Comparison of ENCODE assay signal across 8 cellular contexts in the genomic region with DNA sequence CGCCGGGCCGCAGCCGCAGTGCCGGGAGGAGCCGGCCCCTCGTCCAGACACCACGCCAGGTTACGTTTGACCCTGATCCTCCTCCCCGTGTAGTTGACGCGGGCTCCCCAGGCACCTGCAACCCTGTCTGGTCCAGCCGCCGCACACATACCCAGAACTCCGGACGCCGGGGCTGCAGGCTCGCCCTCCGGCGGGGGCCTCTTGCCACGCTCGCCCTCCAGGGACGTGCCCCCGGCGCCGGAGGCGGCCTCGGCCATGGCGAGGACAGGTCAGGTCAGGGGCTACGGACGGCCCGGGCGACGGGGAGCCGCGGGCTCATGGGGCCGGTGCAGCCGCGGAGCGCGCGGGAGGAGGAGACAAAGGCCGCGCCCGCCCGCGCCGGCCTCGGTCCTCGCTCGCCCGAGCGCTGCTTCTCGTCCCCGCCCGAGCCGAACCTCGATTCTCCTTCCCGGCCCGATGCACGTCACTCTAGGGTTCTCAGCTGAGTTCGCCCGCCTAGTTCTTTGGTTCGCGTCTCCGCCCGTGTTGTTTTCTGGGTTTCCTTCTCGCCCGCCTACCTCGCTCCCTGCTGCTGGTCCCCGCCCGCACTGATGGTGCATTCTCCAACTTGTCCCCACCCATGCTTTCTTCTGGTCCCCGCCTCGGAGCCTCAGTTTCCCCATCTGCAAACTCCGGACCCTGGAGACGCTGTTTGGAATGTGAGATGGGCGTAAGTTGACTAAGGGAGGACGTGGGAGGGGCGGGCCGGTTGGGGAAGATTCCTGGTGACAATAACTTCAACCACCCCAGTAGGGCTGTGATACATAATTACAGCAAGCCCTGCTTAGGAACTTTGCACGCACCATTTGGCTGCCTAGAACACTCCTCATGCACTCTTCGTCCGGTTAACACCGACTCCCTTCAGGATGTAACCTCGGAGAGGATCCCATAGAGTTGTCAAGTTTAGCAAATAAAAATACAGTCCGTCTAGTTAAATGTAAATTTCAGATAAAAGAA. TPM values are rescaled to one million over a fixed set of nuclear protein-coding genes. Genes with fewer than 3 reads are reported as not detected.
A peak's percentile ranks its signal among the peaks of the same experiment; 100 is the strongest.
DNase-seq lines count a peak whose midpoint lies in the region; ATAC-seq and TF ChIP-seq lines count a peak whose summit lies in the region.

A gene with protein sequence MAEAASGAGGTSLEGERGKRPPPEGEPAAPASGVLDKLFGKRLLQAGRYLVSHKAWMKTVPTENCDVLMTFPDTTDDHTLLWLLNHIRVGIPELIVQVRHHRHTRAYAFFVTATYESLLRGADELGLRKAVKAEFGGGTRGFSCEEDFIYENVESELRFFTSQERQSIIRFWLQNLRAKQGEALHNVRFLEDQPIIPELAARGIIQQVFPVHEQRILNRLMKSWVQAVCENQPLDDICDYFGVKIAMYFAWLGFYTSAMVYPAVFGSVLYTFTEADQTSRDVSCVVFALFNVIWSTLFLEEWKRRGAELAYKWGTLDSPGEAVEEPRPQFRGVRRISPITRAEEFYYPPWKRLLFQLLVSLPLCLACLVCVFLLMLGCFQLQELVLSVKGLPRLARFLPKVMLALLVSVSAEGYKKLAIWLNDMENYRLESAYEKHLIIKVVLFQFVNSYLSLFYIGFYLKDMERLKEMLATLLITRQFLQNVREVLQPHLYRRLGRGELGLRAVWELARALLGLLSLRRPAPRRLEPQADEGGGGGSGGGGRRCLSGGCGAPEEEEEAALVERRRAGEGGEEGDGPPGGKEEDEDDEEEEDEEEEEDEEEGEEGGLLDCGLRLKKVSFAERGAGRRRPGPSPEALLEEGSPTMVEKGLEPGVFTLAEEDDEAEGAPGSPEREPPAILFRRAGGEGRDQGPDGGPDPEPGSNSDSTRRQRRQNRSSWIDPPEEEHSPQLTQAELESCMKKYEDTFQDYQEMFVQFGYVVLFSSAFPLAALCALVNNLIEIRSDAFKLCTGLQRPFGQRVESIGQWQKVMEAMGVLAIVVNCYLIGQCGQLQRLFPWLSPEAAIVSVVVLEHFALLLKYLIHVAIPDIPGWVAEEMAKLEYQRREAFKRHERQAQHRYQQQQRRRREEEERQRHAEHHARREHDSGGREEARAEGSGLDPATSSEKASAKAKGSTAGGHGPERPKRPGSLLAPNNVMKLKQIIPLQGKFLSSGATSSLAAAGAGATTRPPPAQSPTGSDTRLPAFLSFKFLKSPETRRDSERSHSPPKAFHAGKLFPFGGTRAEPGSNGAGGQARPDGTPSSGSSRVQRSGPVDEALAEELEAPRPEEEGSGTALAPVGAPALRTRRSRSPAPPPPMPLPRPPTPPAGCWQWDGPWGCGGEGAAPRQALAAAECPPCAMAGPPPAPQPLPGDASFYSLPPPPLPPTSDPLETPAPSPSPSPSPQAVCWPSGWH (minus strand): TSS at position 442 of the 996 bp plus-strand sequence. CDS start 185 bp downstream, at position 257.

- H3K27ac ChIP-seq in A673 (ENCODE audit: low read depth, low read length, poor library complexity, severe bottlenecking): peak within 1 kb of the TSS; percentile 90

- peaks cover 3% of the 10 kb centered on the region for H3K27me3 Mint-ChIP-seq in activated CD8-positive, alpha-beta T cell treated with anti-CD3 and anti-CD28 coated beads, Interleukin-2, amount 10 ng/mL, durations not matched to agents 7 days and 5 days (ENCODE audit: low read depth)

- DNase-seq in A673 (ENCODE audit: low spot score) (peak; percentile 99), HT-29 (ENCODE audit: low spot score) (peak; percentile 94), NK-92 (lab: John Stamatoyannopoulos, UW; ENCODE audit: unreplicated experiment) (peak; percentile 55), lung microvascular endothelial cell (ENCODE audit: low read depth in 2 of 2) (peak; percentile 99)
- DNase-seq in activated CD8-positive, alpha-beta T cell treated with anti-CD3 and anti-CD28 coated beads, Interleukin-2, amount 10 ng/mL, durations not matched to agents 7 days and 5 days: peak; percentile 97
- peak; percentile 86 for DNase-seq in effector CD8-positive, alpha-beta T cell (lab: John Stamatoyannopoulos, UW)
- peak; percentile 87 to 98 (median 93) for DNase-seq in stimulated activated CD4-positive, alpha-beta T cell treated with anti-CD3 and anti-CD28 coated beads, TNF-alpha, amount 100 ng/mL, for 24 hours (ENCODE audit: low read depth in 3 of 3)

- POLR2A ChIA-PET in A673 (lab: Charles Lee; ENCODE audit: low non-redundant PET): interaction anchor here (1.0 kb wide), 1 partner anchor 26 kb away, joined by 4 read pairs; a partner anchor contains a TSS
- POLR2A ChIA-PET in activated CD8-positive, alpha-beta T cell treated with anti-CD3 and anti-CD28 coated beads, Interleukin-2, amount 10 ng/mL, durations not matched to agents 7 days and 5 days (lab: Charles Lee): interaction anchor here (0.8 to 1.5 kb wide), 4 partner anchors 22 to 109 kb away, joined by 3 to 5 read pairs (median 4); a partner anchor contains a TSS

- no peaks in the 10 kb centered on the region for H3K9me3 ChIP-seq in A673 (ENCODE audit: low read depth, low read length, poor library complexity, severe bottlenecking)

- intact Hi-C loops in A673 (cut with micrococcal nuclease; ENCODE audit: unreplicated experiment): no loop called here

- no TSS peak for BruUV-seq in A673 (replicated peaks; lab: Mats Ljungman, UMichigan)

- peaks cover 4% of the 10 kb centered on the region for H3K36me3 ChIP-seq in A673 (ENCODE audit: insufficient read depth, low read length, poor library complexity, severe bottlenecking)

- H3K9me3 Mint-ChIP-seq in activated CD8-positive, alpha-beta T cell treated with anti-CD3 and anti-CD28 coated beads, Interleukin-2, amount 10 ng/mL, durations not matched to agents 7 days and 5 days (ENCODE audit: insufficient read depth): no peaks in the 10 kb centered on the region

- H3K4me3 Mint-ChIP-seq in activated CD8-positive, alpha-beta T cell treated with anti-CD3 and anti-CD28 coated beads, Interleukin-2, amount 10 ng/mL, durations not matched to agents 7 days and 5 days: peak within 1 kb of the TSS; percentile 84

- H3K36me3 Mint-ChIP-seq in activated CD8-positive, alpha-beta T cell treated with anti-CD3 and anti-CD28 coated beads, Interleukin-2, amount 10 ng/mL, durations not matched to agents 7 days and 5 days (ENCODE audit: low read depth): peaks cover 22% of the 10 kb centered on the region

- peak; percentile 59 for ATAC-seq in GM18909 (IDR thresholded peaks at IDR 0.05; ENCODE audit: poor library complexity, unreplicated experiment)
- peak; percentile 62 for ATAC-seq in activated CD8-positive, alpha-beta T cell treated with anti-CD3 and anti-CD28 coated beads, Interleukin-2, amount 10 ng/mL, durations not matched to agents 7 days and 5 days

- CTCF ChIA-PET in A673 (lab: Charles Lee): no interaction called here
- CTCF ChIA-PET in activated CD8-positive, alpha-beta T cell treated with anti-CD3 and anti-CD28 coated beads, Interleukin-2, amount 10 ng/mL, durations not matched to agents 7 days and 5 days (lab: Charles Lee): interaction anchor here (0.9 to 4.2 kb wide), 9 partner anchors 11 to 209 kb away, joined by 3 to 27 read pairs (median 3); a partner anchor contains a TSS

- peaks cover 45% of the 10 kb centered on the region for H3K4me1 Mint-ChIP-seq in activated CD8-positive, alpha-beta T cell treated with anti-CD3 and anti-CD28 coated beads, Interleukin-2, amount 10 ng/mL, durations not matched to agents 7 days and 5 days (ENCODE audit: low read depth)

- peak within 1 kb of the TSS; percentile 91 for H3K4me3 ChIP-seq in A673 (ENCODE audit: low read depth, low read length, poor library complexity, severe bottlenecking)

- peak within 1 kb of the TSS; percentile 89 for H3K27ac Mint-ChIP-seq in activated CD8-positive, alpha-beta T cell treated with anti-CD3 and anti-CD28 coated beads, Interleukin-2, amount 10 ng/mL, durations not matched to agents 7 days and 5 days

- H3K4me1 ChIP-seq in A673 (ENCODE audit: insufficient read depth, low read length, poor library complexity, severe bottlenecking): peaks cover 13% of the 10 kb centered on the region

- H3K27me3 ChIP-seq in A673 (replicated peaks; ENCODE audit: insufficient read depth, low read depth, low read length, poor library complexity): no peaks in the 10 kb centered on the region

- TF ChIP-seq CTCF in A673 (conservative IDR thresholded peaks at IDR 0.05; ENCODE audit: low read depth, low read length): no peak

RNA-seq across cellular contexts. Expression of the gene that starts here (rescaled TPM):
- 18.6 and 22.1 TPM in 2 replicates for total RNA-seq in A673 (2021)
- 2.2 and 2.4 TPM in 2 replicates for total RNA-seq in HT-29 (2014; rRNA removed; shearing (Covaris generic))
- 10 to 100 TPM; 13.6 to 16.4 TPM for total RNA-seq in activated CD8-positive, alpha-beta T cell treated with anti-CD3 and anti-CD28 coated beads, Interleukin-2, amount 10 ng/mL, durations not matched to agents 7 days and 5 days
- total RNA-seq in lung microvascular endothelial cell: 1.5 and 3.0 TPM in 2 replicates

Comparison
In these comparisons a context has a peak if more than half of its experiments do, and no peak if none do; other contexts are left out.
1. Peak in every context shown above with its lines: DNase-seq, ATAC-seq, H3K4me3 ChIP-seq and H3K27ac ChIP-seq.